ENCODE assay signal across 31 cellular contexts in the genomic region with DNA sequence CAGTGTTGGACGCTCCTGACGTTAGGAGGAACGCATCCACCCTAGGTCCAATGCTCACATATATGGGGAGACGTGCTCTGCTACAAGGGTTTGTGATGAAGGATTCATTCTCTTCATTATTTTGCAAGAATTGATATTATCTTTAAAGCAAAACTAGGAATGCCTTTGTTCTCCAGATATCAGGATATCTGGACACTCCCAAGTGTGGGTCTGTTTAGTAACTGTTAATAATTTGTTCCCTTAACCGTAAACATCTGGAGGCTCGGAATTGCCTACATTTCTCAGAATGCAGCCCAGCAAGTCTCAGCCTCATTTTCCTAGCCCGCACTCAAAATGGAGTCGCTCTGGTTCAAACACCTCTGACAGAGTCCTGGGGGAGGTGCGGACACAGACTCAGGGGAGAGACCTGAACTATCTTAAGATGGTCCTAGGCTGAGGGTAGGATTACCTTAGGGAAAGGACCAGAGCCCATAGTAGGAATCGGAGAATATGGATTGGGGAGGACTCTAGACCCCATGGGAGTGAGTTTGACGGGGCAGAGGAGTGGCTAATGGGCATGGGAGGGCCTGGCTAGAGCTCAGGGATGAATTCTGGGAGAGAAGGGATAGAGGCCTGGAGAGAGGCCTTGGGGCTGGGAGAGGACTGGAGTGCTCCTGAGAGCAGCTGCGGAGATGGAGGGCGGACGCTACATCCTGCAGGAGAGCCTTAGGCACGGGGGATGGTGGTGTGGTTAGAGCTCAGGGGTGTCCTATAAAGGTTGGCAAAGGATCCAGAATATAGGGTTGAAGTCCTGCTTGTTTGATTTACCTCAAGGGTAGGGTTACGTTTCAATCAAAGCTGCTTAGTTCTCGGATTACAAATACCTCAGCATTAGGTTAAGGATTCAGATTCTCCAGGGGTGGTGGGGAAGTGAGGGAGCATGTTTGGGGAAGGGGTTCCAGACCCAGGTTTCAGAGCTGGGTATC. TPM values are rescaled to one million over a fixed set of nuclear protein-coding genes. Genes with fewer than 3 reads are reported as not detected.
A peak's percentile ranks its signal among the peaks of the same experiment; 100 is the strongest.
DNase-seq lines count a peak whose midpoint lies in the region; ATAC-seq, FAIRE-seq and TF ChIP-seq lines count a peak whose summit lies in the region.
"Had no signal": no experiment of that assay in that cellular context is flagged by ENCODE, and none has a peak within 500 bp of the region (broad histone marks: within the 10 kb centered on the region; RNA-seq: fewer than 3 reads in every experiment).

No MANE protein-coding gene starts in this region.

- H3K9ac ChIP-seq in HepG2 (ENCODE audit: insufficient read depth, low read depth, low read length): no peak overlapping the region
- H3K9ac ChIP-seq in mesendoderm (ENCODE audit: low read length): no peak overlapping the region
- H3K9ac ChIP-seq: KMS-11 had no signal

- no peak overlapping the region for H3K4me2 ChIP-seq in HepG2 (ENCODE audit: low read depth, low read length)
- no peak overlapping the region for H3K4me2 ChIP-seq in mesendoderm (ENCODE audit: low read length)
- H3K4me2 ChIP-seq: KMS-11 had no signal

- TF ChIP-seq POLR2A in HepG2 (IDR thresholded peaks at IDR 0.05; ENCODE audit: insufficient read depth in 1 of 2, low read depth in 2 of 2, low read length in 2 of 2) (no peak), right lobe of liver (IDR thresholded peaks at IDR 0.05) (no peak)

- H3K56ac ChIP-seq in mesendoderm (ENCODE audit: low read length): no peak overlapping the region

- H2AK5ac ChIP-seq in mesendoderm (ENCODE audit: low read length): no peak overlapping the region

- H2AFZ ChIP-seq in HepG2 (ENCODE audit: low read length): no peak overlapping the region

- H4K20me1 ChIP-seq in HepG2 (ENCODE audit: insufficient read depth, low read length): no peaks in the 10 kb centered on the region

- H3K4me1 ChIP-seq in HepG2 (ENCODE audit: insufficient read depth, low read length): peaks cover 59% of the 10 kb centered on the region
- H3K4me1 ChIP-seq in right lobe of liver: no peaks in the 10 kb centered on the region
- H3K4me1 ChIP-seq in Panc1 (ENCODE audit: control insufficient read depth, insufficient read depth, low read length): no peaks in the 10 kb centered on the region
- peaks cover 2% of the 10 kb centered on the region for H3K4me1 ChIP-seq in mesendoderm (ENCODE audit: control insufficient read depth, low read depth, low read length)
- H3K4me1 ChIP-seq: stomach, tibial artery had no signal

- TF ChIP-seq CTCF in HepG2 (CRISPR knock-in tag; IDR thresholded peaks at IDR 0.05) (no peak), right lobe of liver (IDR thresholded peaks at IDR 0.05) (no peak), Panc1 (IDR thresholded peaks at IDR 0.05) (no peak)

- TF ChIP-seq RAD21 in HepG2 (CRISPR knock-in tag; IDR thresholded peaks at IDR 0.05): no peak

- H3K18ac ChIP-seq in mesendoderm (ENCODE audit: low read length): no peak overlapping the region

- no peaks in the 10 kb centered on the region for H3K79me2 ChIP-seq in HepG2 (ENCODE audit: insufficient read depth, low read length)
- H3K79me2 ChIP-seq in mesendoderm (ENCODE audit: control insufficient read depth, insufficient read depth, low read length): no peaks in the 10 kb centered on the region

- 90% methylated on average over 16 of the region's 17 CpGs for WGBS in HepG2 (ENCODE audit: low lambda C conversion rate)
- 84% methylated on average over 15 of the region's 17 CpGs for WGBS in right lobe of liver (ENCODE audit: insufficient coverage, low coverage, low lambda C conversion rate, missing lambda C conversion rate)
- WGBS in mesendoderm (ENCODE audit: extremely low coverage, insufficient coverage, low lambda C conversion rate): no CpG with 5 or more reads among the region's 17 CpGs

- no peaks in the 10 kb centered on the region for H3K79me1 ChIP-seq in mesendoderm (ENCODE audit: low read length)

- H2BK15ac ChIP-seq in mesendoderm (replicated peaks; ENCODE audit: low read depth): no peak overlapping the region

- H3K4me3 ChIP-seq in HepG2 (replicated peaks in 1 of 3; ENCODE audit: insufficient read depth in 1 of 3, low read depth in 2 of 3, low read length in 3 of 3) (no peak overlapping the region), right lobe of liver (no peak overlapping the region), Panc1 (ENCODE audit: low read depth in 2 of 2, low read length in 2 of 2) (no peak overlapping the region), mesendoderm (ENCODE audit: low read length) (no peak overlapping the region)
- H3K4me3 ChIP-seq: dorsolateral prefrontal cortex, lung, stomach, tibial artery had no signal

- H3K36me3 ChIP-seq in HepG2 (replicated peaks in 1 of 2; ENCODE audit: control insufficient read depth in 1 of 2, insufficient read depth in 2 of 2, low read length in 2 of 2) (peaks cover 11 to 20% of the 10 kb centered on the region in 2 experiments), right lobe of liver (peaks cover 0 to 25% (median 12%) of the 10 kb centered on the region in 4 donors), Panc1 (ENCODE audit: control insufficient read depth, insufficient read depth, low read length) (peaks cover 15% of the 10 kb centered on the region), mesendoderm (ENCODE audit: control insufficient read depth, insufficient read depth, low read length) (peaks cover 12% of the 10 kb centered on the region)

- peak overlapping the region; percentile 54 for H3K27ac ChIP-seq in HepG2 (ENCODE audit: extremely low read length, insufficient read depth, low read length)
- no peak overlapping the region for H3K27ac ChIP-seq in right lobe of liver
- no peak overlapping the region for H3K27ac ChIP-seq in Panc1 (ENCODE audit: low read length)
- H3K27ac ChIP-seq in mesendoderm (ENCODE audit: low read depth, low read length): no peak overlapping the region
- H3K27ac ChIP-seq: dorsolateral prefrontal cortex, KMS-11, stomach, tibial artery had no signal

- BruUV-seq in HepG2 (replicated peaks; lab: Mats Ljungman, UMichigan) (no TSS peak), Panc1 (replicated peaks; lab: Mats Ljungman, UMichigan) (no TSS peak)

- in situ Hi-C loops in HepG2 (cut with HindIII; ENCODE audit: extremely low pct_ligation_motif_present, low pct_unique_long_range_greater_than_20kb): no loop called here
- in situ Hi-C loops in Panc1 (cut with HindIII; ENCODE audit: low pct_unique_long_range_greater_than_20kb, low sequenced_read_pairs): no loop called here

- H2BK5ac ChIP-seq in mesendoderm (ENCODE audit: low read length): no peak overlapping the region

- H4K5ac ChIP-seq in mesendoderm (ENCODE audit: low read length): no peak overlapping the region

- CTCF ChIA-PET in HepG2 (lab: Yijun Ruan, JAX; ENCODE audit: low intra/inter-chr PET ratio, low total read pairs) (no interaction called here), Panc1 (lab: Charles Lee) (no interaction called here)

- DNase-seq in HepG2 (ENCODE audit: low spot score) (no peak), right lobe of liver (no peak), Panc1 (ENCODE audit: low read depth, low spot score) (no peak), mesendoderm (peak; percentile 18), islet precursor cell (no peak), NCI-H1417 treated with DMSO at 0.1 percent for 48 hours (lab: John Stamatoyannopoulos, UW) (no peak)
- DNase-seq: activated CD4-positive, alpha-beta T cell treated with anti-CD3 and anti-CD28 coated beads for 48 hours; activated CD8-positive, alpha-beta memory T cell treated with anti-CD3 and anti-CD28 coated beads, Interleukin-2, amount 10 ng/mL, durations not matched to agents 7 days and 5 days; activated naive CD4-positive, alpha-beta T cell treated with Interleukin-2 at 50 U/mL for 16 hours; cerebellar nuclear complex; COR-L47; dorsolateral prefrontal cortex; GDM1; MM.1S; NCI-H1417; NCI-H82; stomach; tibial artery had no signal

- no peak overlapping the region for H3K4ac ChIP-seq in mesendoderm (ENCODE audit: low read depth, low read length)

- peak; percentile 47 for ATAC-seq in HepG2
- ATAC-seq in right lobe of liver: no peak
- peak; percentile 51 for ATAC-seq in Panc1
- no peak for ATAC-seq in HG03442 (IDR thresholded peaks at IDR 0.05; ENCODE audit: unreplicated experiment)
- ATAC-seq: activated CD8-positive, alpha-beta memory T cell treated with anti-CD3 and anti-CD28 coated beads, Interleukin-2, amount 10 ng/mL, durations not matched to agents 7 days and 5 days; HCT116; Right ventricle myocardium inferior had no signal

- H3K27me3 ChIP-seq in HepG2 (ENCODE audit: control insufficient read depth in 1 of 2, insufficient read depth in 2 of 2, low read length in 2 of 2) (no peaks in the 10 kb centered on the region), right lobe of liver (no peaks in the 10 kb centered on the region), Panc1 (ENCODE audit: control insufficient read depth, insufficient read depth, low read length) (no peaks in the 10 kb centered on the region), mesendoderm (ENCODE audit: insufficient read depth, low read length, poor library complexity) (no peaks in the 10 kb centered on the region)
- H3K27me3 ChIP-seq: dorsolateral prefrontal cortex, stomach, tibial artery had no signal

- H2BK120ac ChIP-seq in mesendoderm (ENCODE audit: low read depth, low read length): no peak overlapping the region

- intact Hi-C loops in HepG2 (cut with micrococcal nuclease; ENCODE audit: unreplicated experiment): no loop called here
- intact Hi-C loops in right lobe of liver (cut with DNase I): no loop called here
- intact Hi-C loops in Panc1 (cut with micrococcal nuclease; ENCODE audit: unreplicated experiment): no loop called here

- H3K9me3 ChIP-seq in HepG2 (ENCODE audit: low read length): peaks cover 19% of the 10 kb centered on the region
- H3K9me3 ChIP-seq in right lobe of liver: peaks cover 0 to 23% (median 9%) of the 10 kb centered on the region in 4 donors
- peaks cover 24% of the 10 kb centered on the region for H3K9me3 ChIP-seq in Panc1 (ENCODE audit: control insufficient read depth, insufficient read depth, low read depth, low read length)

- no peak overlapping the region for H3K23ac ChIP-seq in mesendoderm (ENCODE audit: low read length)

- POLR2A ChIA-PET in HepG2 (lab: Yijun Ruan, JAX): no interaction called here
- POLR2A ChIA-PET in Panc1 (lab: Charles Lee): no interaction called here

- H4K8ac ChIP-seq in mesendoderm (ENCODE audit: low read depth, low read length): no peak overlapping the region

- no peak for FAIRE-seq in HepG2 (lab: Jason Lieb, UNC)
- FAIRE-seq: endothelial cell of umbilical vein, HTR-8/SVneo, keratinocyte had no signal

- TF ChIP-seq EP300 in HepG2 (IDR thresholded peaks at IDR 0.05; ENCODE audit: low read depth in 2 of 2, low read length in 2 of 2) (no peak), HepG2 (CRISPR knock-in tag; IDR thresholded peaks at IDR 0.05; ENCODE audit: borderline replicate concordance) (no peak)

RNA-seq across cellular contexts. Expression of a gene that starts 43.2 kb away (rescaled TPM):
- 13.3 and 15.2 TPM in 2 replicates for total RNA-seq in HepG2 (2016; rRNA removed; fragmentation: Illumina TruSeq; extraction: Trizol)
- 5.0 and 5.3 TPM in 2 replicates for total RNA-seq in HepG2 (2016; cell fraction: cytosol; rRNA removed; fragmentation: Illumina TruSeq; extraction: Trizol; ENCODE audit: low read depth)
- total RNA-seq in HepG2 (2016; cell fraction: insoluble cytoplasmic fraction; rRNA removed; fragmentation: Illumina TruSeq; extraction: Trizol): 11.2 and 12.7 TPM in 2 replicates
- total RNA-seq in HepG2 (2016; cell fraction: membrane; rRNA removed; fragmentation: Illumina TruSeq; extraction: Trizol): 8.0 and 8.5 TPM in 2 replicates
- total RNA-seq in HepG2 (2016; cell fraction: nucleus; rRNA removed; fragmentation: Illumina TruSeq; extraction: Trizol): 16.0 and 20.7 TPM in 2 replicates
- 8.2 and 9.5 TPM in 2 replicates for polyA plus RNA-seq in HepG2 (2011; rRNA removed)
- 3.3 and 4.9 TPM in 2 replicates for polyA plus RNA-seq in HepG2 (2011; cell fraction: cytosol; rRNA removed)
- 20.2 and 21.6 TPM in 2 replicates for polyA plus RNA-seq in HepG2 (2011; cell fraction: nucleus; rRNA removed)
- polyA plus RNA-seq in HepG2 (2012): 22.2 and 38.0 TPM in 2 replicates
- polyA plus RNA-seq in HepG2 (2016; cell fraction: cytosol; fragmentation: Illumina TruSeq; extraction: Trizol; ENCODE audit: low read depth): 1.2 and 1.3 TPM in 2 replicates
- 10.1 and 10.3 TPM in 2 replicates for polyA plus RNA-seq in HepG2 (2016; cell fraction: insoluble cytoplasmic fraction; fragmentation: Illumina TruSeq; extraction: Trizol; ENCODE audit: low read depth)
- polyA plus RNA-seq in HepG2 (2016; cell fraction: membrane; fragmentation: Illumina TruSeq; extraction: Trizol; ENCODE audit: low read depth): 2.9 and 3.4 TPM in 2 replicates
- 51.3 and 54.8 TPM in 2 replicates for polyA plus RNA-seq in HepG2 (2016; cell fraction: nucleus; fragmentation: Illumina TruSeq; extraction: Trizol; ENCODE audit: insufficient read depth, low read depth)
- polyA minus RNA-seq in HepG2 (2011; rRNA and poly(A)+ RNA removed; ENCODE audit: low replicate concordance): 5.6 and 18.7 TPM in 2 replicates
- 7.9 and 9.9 TPM in 2 replicates for polyA minus RNA-seq in HepG2 (2011; cell fraction: cytosol; rRNA and poly(A)+ RNA removed)
- 20.4 and 22.9 TPM in 2 replicates for polyA minus RNA-seq in HepG2 (2011; cell fraction: nucleus; rRNA and poly(A)+ RNA removed)
- total RNA-seq in right lobe of liver: 1 to 10 TPM; 2.0 to 5.8 (median 3.5) TPM
- 25.0 TPM for total RNA-seq in Panc1 (2021; ENCODE audit: unreplicated experiment)
- 13.6 TPM for polyA plus RNA-seq in Panc1 (2012; ENCODE audit: insufficient read length)
- 17.7 TPM for polyA plus RNA-seq in mesendoderm (2013, experiment 1 of 2)
- polyA plus RNA-seq in mesendoderm (2013, experiment 2 of 2): 17.0 TPM

RNA-seq across cellular contexts. Expression of a gene that starts 50.6 kb away (rescaled TPM):
- not detected in 2 replicates for total RNA-seq in HepG2 (2016; rRNA removed; fragmentation: Illumina TruSeq; extraction: Trizol)
- total RNA-seq in HepG2 (2016; cell fraction: cytosol; rRNA removed; fragmentation: Illumina TruSeq; extraction: Trizol; ENCODE audit: low read depth): not detected in 2 replicates
- total RNA-seq in HepG2 (2016; cell fraction: insoluble cytoplasmic fraction; rRNA removed; fragmentation: Illumina TruSeq; extraction: Trizol): not detected in 2 replicates
- total RNA-seq in HepG2 (2016; cell fraction: membrane; rRNA removed; fragmentation: Illumina TruSeq; extraction: Trizol): not detected in 2 replicates
- not detected in 2 replicates for total RNA-seq in HepG2 (2016; cell fraction: nucleus; rRNA removed; fragmentation: Illumina TruSeq; extraction: Trizol)
- polyA plus RNA-seq in HepG2 (2011; rRNA removed): 0.24 TPM in 1 of 2 replicates, not detected in the other
- not detected in 2 replicates for polyA plus RNA-seq in HepG2 (2011; cell fraction: cytosol; rRNA removed)
- polyA plus RNA-seq in HepG2 (2011; cell fraction: nucleus; rRNA removed): 0.34 TPM in 1 of 2 replicates, not detected in the other
- not detected in 2 replicates for polyA plus RNA-seq in HepG2 (2012)
- polyA plus RNA-seq in HepG2 (2016; cell fraction: cytosol; fragmentation: Illumina TruSeq; extraction: Trizol; ENCODE audit: low read depth): not detected in 2 replicates
- not detected in 2 replicates for polyA plus RNA-seq in HepG2 (2016; cell fraction: insoluble cytoplasmic fraction; fragmentation: Illumina TruSeq; extraction: Trizol; ENCODE audit: low read depth)
- polyA plus RNA-seq in HepG2 (2016; cell fraction: membrane; fragmentation: Illumina TruSeq; extraction: Trizol; ENCODE audit: low read depth): not detected in 2 replicates
- not detected in 2 replicates for polyA plus RNA-seq in HepG2 (2016; cell fraction: nucleus; fragmentation: Illumina TruSeq; extraction: Trizol; ENCODE audit: insufficient read depth, low read depth)
- polyA minus RNA-seq in HepG2 (2011; rRNA and poly(A)+ RNA removed; ENCODE audit: low replicate concordance): not detected in 2 replicates
- not detected in 2 replicates for polyA minus RNA-seq in HepG2 (2011; cell fraction: cytosol; rRNA and poly(A)+ RNA removed)
- not detected in 2 replicates for polyA minus RNA-seq in HepG2 (2011; cell fraction: nucleus; rRNA and poly(A)+ RNA removed)
- total RNA-seq in right lobe of liver: not detected
- total RNA-seq in Panc1 (2021; ENCODE audit: unreplicated experiment): not detected
- not detected for polyA plus RNA-seq in Panc1 (2012; ENCODE audit: insufficient read length)
- not detected for polyA plus RNA-seq in mesendoderm (2013, experiment 1 of 2)
- polyA plus RNA-seq in mesendoderm (2013, experiment 2 of 2): 0.13 TPM
- total RNA-seq: activated CD8-positive, alpha-beta memory T cell treated with anti-CD3 and anti-CD28 coated beads, Interleukin-2, amount 10 ng/mL, durations not matched to agents 7 days and 5 days; endothelial cell of umbilical vein; fibroblast of lung; lung; mucosa of gallbladder; pulmonary artery endothelial cell; Right ventricle myocardium inferior; skeletal muscle tissue had no signal
- polyA plus RNA-seq: BJ, endothelial cell of umbilical vein, fibroblast of lung, keratinocyte, stomach had no signal

Comparison
In these comparisons a context has a peak if more than half of its experiments do, and no peak if none do; other contexts are left out.
1. ATAC-seq: peak in HepG2 (single experiment) and Panc1 (single experiment); none in right lobe of liver (0 of 4) and HG03442 (single experiment).